Comparison of ENCODE assay signal across 8 cellular contexts in the genomic region with DNA sequence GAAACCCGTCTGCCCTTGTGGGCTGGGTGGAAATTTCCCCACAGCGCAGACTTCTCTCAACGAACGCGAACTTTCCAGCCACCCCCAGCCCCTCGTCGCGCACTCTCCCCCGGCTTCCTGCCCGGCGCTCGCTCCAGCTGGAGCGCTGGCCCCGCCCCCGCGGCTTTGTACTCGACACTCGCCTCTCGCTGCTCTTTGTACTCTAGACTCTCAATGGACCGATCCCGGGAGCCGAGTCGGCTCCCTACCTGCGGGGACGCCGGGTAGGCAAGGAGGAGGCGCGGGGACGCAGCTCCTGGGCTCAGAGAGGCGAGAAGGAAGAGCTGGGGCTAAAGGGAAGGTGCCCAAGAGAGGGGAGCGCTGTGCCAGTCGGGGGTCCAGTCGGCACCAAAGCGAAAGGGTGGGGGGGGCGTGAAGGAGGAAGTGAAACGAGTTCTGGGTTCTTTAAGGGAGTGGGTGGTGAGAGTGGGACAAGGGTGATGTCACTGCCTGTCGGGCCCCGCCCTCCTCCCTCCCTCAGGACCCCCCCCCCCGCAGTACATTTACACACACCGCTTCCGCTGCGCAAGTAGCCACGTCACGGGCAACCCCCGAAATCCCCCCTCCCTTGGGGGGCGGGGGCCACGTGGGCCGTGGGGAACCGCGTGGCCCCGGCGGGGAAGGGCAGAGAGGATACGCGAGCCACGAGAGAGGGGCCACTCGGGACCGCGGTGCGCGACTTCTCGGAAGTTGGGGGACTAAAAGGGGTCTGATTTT. TPM values are rescaled to one million over a fixed set of nuclear protein-coding genes. Genes with fewer than 3 reads are reported as not detected.
DNase-seq lines count a peak whose midpoint lies in the region; ATAC-seq and TF ChIP-seq lines count a peak whose summit lies in the region.

No MANE protein-coding gene starts in this region.

- TF ChIP-seq CTCF in CD14-positive monocyte (IDR thresholded peaks at IDR 0.05) (no peak), LNCaP clone FGC (IDR thresholded peaks at IDR 0.05; ENCODE audit: control insufficient read depth, extremely low read depth, insufficient read depth) (no peak), foreskin keratinocyte (conservative IDR thresholded peaks at IDR 0.05) (no peak), neural progenitor cell (IDR thresholded peaks at IDR 0.05) (no peak)

- peak overlapping the region; percentile 98 to 99 for H3K4me3 Mint-ChIP-seq in CD14-positive monocyte
- peak overlapping the region; percentile 95 for H3K4me3 Mint-ChIP-seq in neural progenitor cell
- peak overlapping the region; percentile 95 to 96 for H3K4me3 Mint-ChIP-seq in stimulated activated naive CD8-positive, alpha-beta T cell treated with anti-CD3 and anti-CD28 coated beads, Interleukin-15, amount 100 ng/mL, for 72 hours

- H3K4me2 ChIP-seq in neural progenitor cell: peak overlapping the region; percentile 99

- peaks cover 0 to 16% (median 6%) of the 10 kb centered on the region in 3 donors for H3K27me3 Mint-ChIP-seq in CD14-positive monocyte (ENCODE audit: low read depth in 3 of 3)
- peaks cover 8% of the 10 kb centered on the region for H3K27me3 Mint-ChIP-seq in neural progenitor cell (ENCODE audit: insufficient read depth, low read depth)
- no peaks in the 10 kb centered on the region for H3K27me3 Mint-ChIP-seq in stimulated activated naive CD8-positive, alpha-beta T cell treated with anti-CD3 and anti-CD28 coated beads, Interleukin-15, amount 100 ng/mL, for 72 hours

- ATAC-seq in GM21381 (IDR thresholded peaks at IDR 0.05; ENCODE audit: unreplicated experiment) (peak; percentile 25), foreskin keratinocyte (peak; percentile 8)
- peak; percentile 35 for ATAC-seq in stimulated activated naive CD8-positive, alpha-beta T cell treated with anti-CD3 and anti-CD28 coated beads, Interleukin-15, amount 100 ng/mL, for 72 hours

- H3K27me3 ChIP-seq in SJCRH30 (no peaks in the 10 kb centered on the region), foreskin keratinocyte (no peaks in the 10 kb centered on the region), neural progenitor cell (no peaks in the 10 kb centered on the region)

- peaks cover 98% of the 10 kb centered on the region for H4K20me1 ChIP-seq in neural progenitor cell (ENCODE audit: low read depth)

- peaks cover 34% of the 10 kb centered on the region for H3K4me1 Mint-ChIP-seq in CD14-positive monocyte
- peaks cover 42% of the 10 kb centered on the region for H3K4me1 Mint-ChIP-seq in neural progenitor cell
- peaks cover 76% of the 10 kb centered on the region for H3K4me1 Mint-ChIP-seq in stimulated activated naive CD8-positive, alpha-beta T cell treated with anti-CD3 and anti-CD28 coated beads, Interleukin-15, amount 100 ng/mL, for 72 hours

- intact Hi-C loops in CD14-positive monocyte (cut with micrococcal nuclease): loop anchor here (1.0 to 5.0 kb wide), 8 partner anchors 8 to 361 kb away; partner anchors contain the start of genes CD68 (in 2 of the 2), NAA38 (in 2 of the 2), CNTROB (in 1 of the 2) and KDM6B (in 1 of the 2)

- H3K4me3 ChIP-seq in LNCaP clone FGC (ENCODE audit: low read depth, low read length) (peak overlapping the region; percentile 88), SJCRH30 (peak overlapping the region; percentile 75), neural progenitor cell (peak overlapping the region; percentile 76)

- H3K9me3 ChIP-seq in SJCRH30 (replicated peaks) (no peaks in the 10 kb centered on the region), neural progenitor cell (ENCODE audit: low read depth) (no peaks in the 10 kb centered on the region)

- H3K9ac ChIP-seq in neural progenitor cell: no peak overlapping the region

- H3K36me3 ChIP-seq in SJCRH30 (no peaks in the 10 kb centered on the region), neural progenitor cell (no peaks in the 10 kb centered on the region)

- H3K27ac Mint-ChIP-seq in CD14-positive monocyte (peak overlapping the region; percentile 97 to 100 (median 100)), neural progenitor cell (peak overlapping the region; percentile 68)
- peak overlapping the region; percentile 95 to 98 for H3K27ac Mint-ChIP-seq in stimulated activated naive CD8-positive, alpha-beta T cell treated with anti-CD3 and anti-CD28 coated beads, Interleukin-15, amount 100 ng/mL, for 72 hours

- H3K9me3 Mint-ChIP-seq in CD14-positive monocyte: peaks cover 0 to 5% (median 0%) of the 10 kb centered on the region in 7 donors
- no peaks in the 10 kb centered on the region for H3K9me3 Mint-ChIP-seq in neural progenitor cell
- no peaks in the 10 kb centered on the region for H3K9me3 Mint-ChIP-seq in stimulated activated naive CD8-positive, alpha-beta T cell treated with anti-CD3 and anti-CD28 coated beads, Interleukin-15, amount 100 ng/mL, for 72 hours

- H3F3A ChIP-seq in neural progenitor cell (ENCODE audit: low read depth): peaks cover 54% of the 10 kb centered on the region

- H3K27ac ChIP-seq in SJCRH30: peak overlapping the region; percentile 64
- peak overlapping the region; percentile 100 for H3K27ac ChIP-seq in foreskin keratinocyte
- H3K27ac ChIP-seq in neural progenitor cell: no peak overlapping the region

- H3K36me3 Mint-ChIP-seq in CD14-positive monocyte (peaks cover 40 to 64% of the 10 kb centered on the region in 2 donors), neural progenitor cell (peaks cover 11% of the 10 kb centered on the region)

- H3K79me2 ChIP-seq in neural progenitor cell (ENCODE audit: low read depth): peaks cover 64% of the 10 kb centered on the region

- H3K4me1 ChIP-seq in SJCRH30 (peaks cover 2% of the 10 kb centered on the region), foreskin keratinocyte (peaks cover 6% of the 10 kb centered on the region), neural progenitor cell (peaks cover 30% of the 10 kb centered on the region)

- H2AFZ ChIP-seq in neural progenitor cell (replicated peaks): no peak overlapping the region

- DNase-seq in CD14-positive monocyte (ENCODE audit: low spot score) (peak; percentile 94), LNCaP clone FGC (ENCODE audit: low read depth) (no peak), SJCRH30 (peak; percentile 66 to 69), foreskin keratinocyte (peak; percentile 72 to 86), neural progenitor cell (ENCODE audit: low spot score) (peak; percentile 96)
- peak; percentile 77 to 90 (median 80) for DNase-seq in activated naive CD4-positive, alpha-beta T cell (lab: John Stamatoyannopoulos, UW)
- DNase-seq in stimulated activated naive CD8-positive, alpha-beta T cell treated with anti-CD3 and anti-CD28 coated beads, Interleukin-15, amount 100 ng/mL, for 72 hours: peak; percentile 88 to 90

RNA-seq across cellular contexts. Expression of gene KDM6B, which starts 9.7 kb away (rescaled TPM):
- polyA plus RNA-seq in CD14-positive monocyte (under 1 TPM; 0.37 to 0.44 TPM), foreskin keratinocyte (2.4 and 2.6 TPM in 2 replicates)
- total RNA-seq in SJCRH30 (2014; rRNA removed; shearing (Covaris generic)): 6.4 and 9.0 TPM in 2 replicates
- total RNA-seq in foreskin keratinocyte (4.5 and 6.4 TPM in 2 replicates), neural progenitor cell (ENCODE audit: low replicate concordance) (6.8 and 12.3 TPM in 2 replicates)

RNA-seq across cellular contexts. Expression of gene TMEM88, which starts 11.2 kb away (rescaled TPM):
- polyA plus RNA-seq in CD14-positive monocyte: not detected
- 0.36 and 0.63 TPM in 2 replicates for total RNA-seq in SJCRH30 (2014; rRNA removed; shearing (Covaris generic))
- total RNA-seq in foreskin keratinocyte: 0.58 and 0.67 TPM in 2 replicates
- 0.65 and 1.3 TPM in 2 replicates for polyA plus RNA-seq in foreskin keratinocyte
- total RNA-seq in neural progenitor cell (ENCODE audit: low replicate concordance): 13.8 and 53.7 TPM in 2 replicates

RNA-seq across cellular contexts. Expression of gene NAA38, which starts 13.6 kb away (rescaled TPM):
- 100 to 1,000 TPM; 148 to 197 TPM for polyA plus RNA-seq in CD14-positive monocyte
- total RNA-seq in SJCRH30 (2014; rRNA removed; shearing (Covaris generic)): 30.4 and 45.3 TPM in 2 replicates
- total RNA-seq in foreskin keratinocyte: 119 and 136 TPM in 2 replicates
- 143 and 146 TPM in 2 replicates for polyA plus RNA-seq in foreskin keratinocyte
- total RNA-seq in neural progenitor cell (ENCODE audit: low replicate concordance): 8.6 and 27.4 TPM in 2 replicates

RNA-seq across cellular contexts. Expression of gene CYB5D1, which starts 14.1 kb away (rescaled TPM):
- polyA plus RNA-seq in CD14-positive monocyte (under 1 TPM; 0.50 to 0.98 TPM), foreskin keratinocyte (4.8 and 6.6 TPM in 2 replicates)
- total RNA-seq in SJCRH30 (2014; rRNA removed; shearing (Covaris generic)): 3.5 and 5.3 TPM in 2 replicates
- total RNA-seq in foreskin keratinocyte (8.9 and 10.2 TPM in 2 replicates), neural progenitor cell (ENCODE audit: low replicate concordance) (11.5 and 12.9 TPM in 2 replicates)

RNA-seq across cellular contexts. Expression of gene CHD3, which starts 44.9 kb away (rescaled TPM):
- polyA plus RNA-seq in CD14-positive monocyte (under 1 TPM; 0.55 to 0.91 TPM), foreskin keratinocyte (66.8 and 76.4 TPM in 2 replicates)
- 101 and 109 TPM in 2 replicates for total RNA-seq in SJCRH30 (2014; rRNA removed; shearing (Covaris generic))
- total RNA-seq in foreskin keratinocyte (89.8 and 91.3 TPM in 2 replicates), neural progenitor cell (ENCODE audit: low replicate concordance) (12.8 and 28.0 TPM in 2 replicates)
